In genomic region chr2:207239754-207240494, GRCh38 we compare ENCODE assay signal across 8 cellular contexts.
DNase-seq lines count a peak whose midpoint lies in the region; ATAC-seq, FAIRE-seq and TF ChIP-seq lines count a peak whose summit lies in the region.

No MANE protein-coding gene starts in this region.

- ATAC-seq in GM18498 (IDR thresholded peaks at IDR 0.05; ENCODE audit: unreplicated experiment): peak; percentile 58

- BruUV-seq in A673 (replicated peaks; lab: Mats Ljungman, UMichigan): no TSS peak

- H3K4me1 ChIP-seq in neutrophil (ENCODE audit: control insufficient read depth in 1 of 2, insufficient read depth in 1 of 2, low read depth in 1 of 2, low read length in 1 of 2): peaks cover 66 to 71% of the 10 kb centered on the region in 2 experiments
- no peaks in the 10 kb centered on the region for H3K4me1 ChIP-seq in A673 (ENCODE audit: insufficient read depth, low read length, poor library complexity, severe bottlenecking)

- TF ChIP-seq CTCF in neutrophil (IDR thresholded peaks at IDR 0.05) (no peak), D721Med (IDR thresholded peaks at IDR 0.05; ENCODE audit: insufficient read depth, missing control alignments) (no peak), A673 (conservative IDR thresholded peaks at IDR 0.05; ENCODE audit: low read depth, low read length) (no peak)

- peak; percentile 49 for DNase-seq in HPDE6-E6E7 (ENCODE audit: extremely low spot score)
- peak; percentile 79 for DNase-seq in astrocyte of the hippocampus (ENCODE audit: low read depth, low spot score)
- DNase-seq in retina: no peak
- no peak for DNase-seq in D721Med (ENCODE audit: insufficient read length, low spot score)
- no peak for DNase-seq in A673 (ENCODE audit: low spot score)
- DNase-seq in activated CD4-positive, alpha-beta T cell treated with anti-CD3 and anti-CD28 coated beads for 1 hour: no peak

- H3K36me3 ChIP-seq in neutrophil (no peaks in the 10 kb centered on the region), A673 (ENCODE audit: insufficient read depth, low read length, poor library complexity, severe bottlenecking) (no peaks in the 10 kb centered on the region)

- peak overlapping the region; percentile 82 for H3K27ac ChIP-seq in neutrophil
- H3K27ac ChIP-seq in A673 (ENCODE audit: low read depth, low read length, poor library complexity, severe bottlenecking): no peak overlapping the region

- CTCF ChIA-PET in A673 (lab: Charles Lee): no interaction called here

- H3K4me3 ChIP-seq in neutrophil (ENCODE audit: low read depth in 1 of 2, low read length in 1 of 2) (peak overlapping the region in 1 of 2 experiments; percentile 11), A673 (ENCODE audit: low read depth, low read length, poor library complexity, severe bottlenecking) (no peak overlapping the region)

- intact Hi-C loops in A673 (cut with micrococcal nuclease; ENCODE audit: unreplicated experiment): no loop called here

- POLR2A ChIA-PET in A673 (lab: Charles Lee; ENCODE audit: low non-redundant PET): no interaction called here

- H3K9me3 ChIP-seq in neutrophil: no peaks in the 10 kb centered on the region
- H3K9me3 ChIP-seq in A673 (ENCODE audit: low read depth, low read length, poor library complexity, severe bottlenecking): no peaks in the 10 kb centered on the region

- H3K27me3 ChIP-seq in neutrophil (no peaks in the 10 kb centered on the region), A673 (replicated peaks; ENCODE audit: insufficient read depth, low read depth, low read length, poor library complexity) (no peaks in the 10 kb centered on the region)

- no peak for FAIRE-seq in D721Med (lab: Jason Lieb, UNC)

Comparison
In these comparisons a context has a peak if more than half of its experiments do, and no peak if none do; other contexts are left out.
1. DNase-seq: peak in HPDE6-E6E7 (single experiment) and astrocyte of the hippocampus (single experiment); none in retina (single experiment), D721Med (single experiment), A673 (single experiment) and activated CD4-positive, alpha-beta T cell treated with anti-CD3 and anti-CD28 coated beads for 1 hour (single experiment).